ENCODE assay signal across 10 cellular contexts in the genomic region with DNA sequence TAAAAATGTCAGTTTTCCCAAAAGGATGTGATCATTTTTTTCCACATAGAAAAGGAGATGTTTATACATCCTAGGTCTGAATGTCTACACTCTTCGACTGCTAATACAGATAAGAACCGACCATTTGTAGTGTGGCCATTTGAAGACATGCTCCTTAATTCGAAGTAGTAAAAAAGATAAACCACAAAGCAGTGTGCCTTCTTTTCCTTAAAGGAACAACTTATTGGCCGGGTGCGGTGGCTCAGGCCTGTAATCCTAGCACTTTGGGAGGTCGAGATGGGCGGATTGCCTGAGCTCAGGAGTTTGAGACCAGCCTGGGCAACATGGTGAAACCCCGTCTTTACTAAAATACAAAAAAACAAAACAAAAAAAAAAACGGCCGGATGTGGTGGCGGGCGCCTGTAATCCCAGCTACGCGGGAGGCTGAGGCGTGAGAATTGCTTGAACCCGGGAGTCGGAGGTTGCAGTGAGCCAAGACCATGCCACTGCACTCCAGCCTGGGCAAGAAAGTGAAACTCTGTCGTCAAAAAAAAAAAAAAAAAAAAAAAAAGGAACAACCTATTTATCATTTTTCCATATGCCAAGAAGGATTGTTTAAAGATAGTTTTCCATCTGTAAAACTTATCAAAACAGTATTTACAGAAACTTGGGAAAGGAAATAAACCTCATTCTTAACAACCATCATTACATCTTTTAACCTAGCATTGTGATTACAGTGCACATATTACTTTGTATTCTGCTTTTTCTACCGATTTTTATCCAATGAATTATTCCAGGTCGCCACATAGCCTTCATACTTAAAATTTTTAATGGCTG. TPM values are rescaled to one million over a fixed set of nuclear protein-coding genes. Genes with fewer than 3 reads are reported as not detected.
DNase-seq lines count a peak whose midpoint lies in the region; TF ChIP-seq lines count a peak whose summit lies in the region.
"Had no signal": no experiment of that assay in that cellular context is flagged by ENCODE, and none has a peak within 500 bp of the region (broad histone marks: within the 10 kb centered on the region; RNA-seq: fewer than 3 reads in every experiment).

No MANE protein-coding gene starts in this region.

- intact Hi-C loops in activated CD4-positive, alpha-beta memory T cell treated with anti-CD3 and anti-CD28 coated beads for 36 hours (cut with micrococcal nuclease): loop anchor here (1.0 to 5.0 kb wide), 2 partner anchors 14 to 449 kb away; partner anchors contain the start of gene MMGT1

- H3K4me3 ChIP-seq in foreskin fibroblast (ENCODE audit: low read depth in 1 of 2, low read length in 2 of 2): peak overlapping the region; percentile 57 to 68

- CTCF ChIA-PET in activated CD4-positive, alpha-beta memory T cell treated with anti-CD3 and anti-CD28 coated beads for 36 hours (lab: Charles Lee): no interaction called here

- H3K4me3 Mint-ChIP-seq in activated T-cell treated with anti-CD3 and anti-CD28 coated beads, Interleukin-2, amount 50 U/mL, for 24 hours: peak overlapping the region; percentile 78
- H3K4me3 Mint-ChIP-seq in activated CD4-positive, alpha-beta memory T cell treated with anti-CD3 and anti-CD28 coated beads for 36 hours: peak overlapping the region; percentile 90

- H3K4me1 Mint-ChIP-seq in activated T-cell treated with anti-CD3 and anti-CD28 coated beads, Interleukin-2, amount 50 U/mL, for 24 hours (ENCODE audit: low read depth): peaks cover 59% of the 10 kb centered on the region
- peaks cover 49% of the 10 kb centered on the region for H3K4me1 Mint-ChIP-seq in activated CD4-positive, alpha-beta memory T cell treated with anti-CD3 and anti-CD28 coated beads for 36 hours (ENCODE audit: low read depth)

- TF ChIP-seq CTCF in foreskin fibroblast (IDR thresholded peaks at IDR 0.05; ENCODE audit: low read depth, low read length) (no peak), GM20000 (IDR thresholded peaks at IDR 0.05; ENCODE audit: extremely low read depth, missing control alignments) (no peak)

- peaks cover 16% of the 10 kb centered on the region for H3K27me3 Mint-ChIP-seq in activated T-cell treated with anti-CD3 and anti-CD28 coated beads, Interleukin-2, amount 50 U/mL, for 24 hours
- peaks cover 2% of the 10 kb centered on the region for H3K27me3 Mint-ChIP-seq in activated CD4-positive, alpha-beta memory T cell treated with anti-CD3 and anti-CD28 coated beads for 36 hours

- peaks cover 28% of the 10 kb centered on the region for H3K36me3 Mint-ChIP-seq in activated T-cell treated with anti-CD3 and anti-CD28 coated beads, Interleukin-2, amount 50 U/mL, for 24 hours (ENCODE audit: low read depth)
- peaks cover 18% of the 10 kb centered on the region for H3K36me3 Mint-ChIP-seq in activated CD4-positive, alpha-beta memory T cell treated with anti-CD3 and anti-CD28 coated beads for 36 hours

- no peaks in the 10 kb centered on the region for H3K9me3 Mint-ChIP-seq in activated T-cell treated with anti-CD3 and anti-CD28 coated beads, Interleukin-2, amount 50 U/mL, for 24 hours
- H3K9me3 Mint-ChIP-seq in activated CD4-positive, alpha-beta memory T cell treated with anti-CD3 and anti-CD28 coated beads for 36 hours: no peaks in the 10 kb centered on the region

- POLR2A ChIA-PET in activated CD4-positive, alpha-beta memory T cell treated with anti-CD3 and anti-CD28 coated beads for 36 hours (lab: Charles Lee): no interaction called here

- peak overlapping the region; percentile 91 for H3K27ac Mint-ChIP-seq in activated T-cell treated with anti-CD3 and anti-CD28 coated beads, Interleukin-2, amount 50 U/mL, for 24 hours
- peak overlapping the region; percentile 99 for H3K27ac Mint-ChIP-seq in activated CD4-positive, alpha-beta memory T cell treated with anti-CD3 and anti-CD28 coated beads for 36 hours

- DNase-seq in activated T-cell treated with anti-CD3 and anti-CD28 coated beads, Interleukin-2, amount 50 U/mL, for 24 hours: no peak
- no peak for DNase-seq in activated T-cell treated with anti-CD3 and anti-CD28 coated beads, Interleukin-2, amount 50 U/mL, for 48 hours
- DNase-seq in activated CD4-positive, alpha-beta memory T cell treated with anti-CD3 and anti-CD28 coated beads for 36 hours: peak; percentile 38
- no peak for DNase-seq in foreskin fibroblast
- DNase-seq in superior temporal gyrus (ENCODE audit: extremely low spot score): peak; percentile 17
- no peak for DNase-seq in GM20000 (ENCODE audit: low spot score)
- DNase-seq in activated gamma-delta T cell treated with Interleukin-2 at 50 U/mL for 16 hours: no peak
- no peak for DNase-seq in kidney tubule cell (ENCODE audit: low spot score)
- DNase-seq: AML-193, NCI-H526 had no signal

RNA-seq across cellular contexts. Expression of gene INTS6L, which starts 2.6 kb away (rescaled TPM):
- total RNA-seq in activated CD4-positive, alpha-beta memory T cell treated with anti-CD3 and anti-CD28 coated beads for 36 hours: 10 to 100 TPM; 21.2 to 22.7 TPM

Comparison
In these comparisons a context has a peak if more than half of its experiments do, and no peak if none do; other contexts are left out.
1. DNase-seq: peak in activated CD4-positive, alpha-beta memory T cell treated with anti-CD3 and anti-CD28 coated beads for 36 hours (single experiment) and superior temporal gyrus (single experiment); none in activated T-cell treated with anti-CD3 and anti-CD28 coated beads, Interleukin-2, amount 50 U/mL, for 24 hours (single experiment), activated T-cell treated with anti-CD3 and anti-CD28 coated beads, Interleukin-2, amount 50 U/mL, for 48 hours (0 of 2), foreskin fibroblast (0 of 2), GM20000 (single experiment), activated gamma-delta T cell treated with Interleukin-2 at 50 U/mL for 16 hours (single experiment) and kidney tubule cell (single experiment).